Comparison of ENCODE assay signal across 8 cellular contexts in genomic region chr11:36672815-36673450, GRCh38.
DNase-seq lines count a peak whose midpoint lies in the region; ATAC-seq and TF ChIP-seq lines count a peak whose summit lies in the region.

No MANE protein-coding gene starts in this region.

- no peak for TF ChIP-seq POLR2A in sigmoid colon (IDR thresholded peaks at IDR 0.05)

- peak; percentile 69 for ATAC-seq in SK-N-SH treated with all-trans-retinoic acid at 6 μM for 48 hours
- no peak for ATAC-seq in HG03175 (IDR thresholded peaks at IDR 0.05; ENCODE audit: unreplicated experiment)
- ATAC-seq in GM19397 (IDR thresholded peaks at IDR 0.05; ENCODE audit: unreplicated experiment): no peak

- no peaks in the 10 kb centered on the region for H3K27me3 ChIP-seq in sigmoid colon

- no peak for TF ChIP-seq EP300 in sigmoid colon (IDR thresholded peaks at IDR 0.05)

- H3K4me1 ChIP-seq in sigmoid colon: no peaks in the 10 kb centered on the region

- TF ChIP-seq CTCF in fibroblast of villous mesenchyme (IDR thresholded peaks at IDR 0.05; ENCODE audit: insufficient read depth, low read depth, low read length): peak; percentile 80
- peak; percentile 44 to 80 (median 72) for TF ChIP-seq CTCF in sigmoid colon (IDR thresholded peaks at IDR 0.05)

- H3K4me3 ChIP-seq in fibroblast of villous mesenchyme (ENCODE audit: low read depth, low read length) (no peak overlapping the region), sigmoid colon (no peak overlapping the region)

- H3K27ac ChIP-seq in sigmoid colon: no peak overlapping the region

- WGBS in sigmoid colon, 2 donors: 59 to 66% methylated on average over 5 of the region's 5 CpGs

- H3K36me3 ChIP-seq in sigmoid colon: no peaks in the 10 kb centered on the region

- intact Hi-C loops in sigmoid colon (cut with DNase I): loop anchor here (1.0 to 5.0 kb wide), 2 partner anchors 51 to 109 kb away; no protein-coding TSS in a partner anchor

- no peaks in the 10 kb centered on the region for H3K9me3 ChIP-seq in sigmoid colon

- DNase-seq in SIG-M5 treated with dmso at 0.1 percent for 504 hours (lab: John Stamatoyannopoulos, UW; ENCODE audit: unreplicated experiment): peak; percentile 23
- DNase-seq in SIG-M5 (lab: John Stamatoyannopoulos, UW): no peak
- DNase-seq in LHCN-M2 (ENCODE audit: low read depth): peak; percentile 54
- DNase-seq in fibroblast of villous mesenchyme (ENCODE audit: low read depth): peak; percentile 52
- DNase-seq in sigmoid colon: no peak

TF ChIP-seq in SK-N-SH treated with all-trans-retinoic acid at 6 μM for 48 hours, 23 proteins besides CTCF, POLR2A, EP300 and RAD21:
- TF ChIP-seq PATZ1 (CRISPR knock-in tag; IDR thresholded peaks at IDR 0.05; ENCODE audit: borderline replicate concordance) (no peak), ZNF8 (CRISPR knock-in tag; IDR thresholded peaks at IDR 0.05) (no peak)

Comparison
In these comparisons a context has a peak if more than half of its experiments do, and no peak if none do; other contexts are left out.
1. DNase-seq: peak in SIG-M5 treated with dmso at 0.1 percent for 504 hours (single experiment), LHCN-M2 (single experiment) and fibroblast of villous mesenchyme (single experiment); none in SIG-M5 (single experiment) and sigmoid colon (single experiment).